Comparison of ENCODE assay signal across 8 cellular contexts in the genomic region with DNA sequence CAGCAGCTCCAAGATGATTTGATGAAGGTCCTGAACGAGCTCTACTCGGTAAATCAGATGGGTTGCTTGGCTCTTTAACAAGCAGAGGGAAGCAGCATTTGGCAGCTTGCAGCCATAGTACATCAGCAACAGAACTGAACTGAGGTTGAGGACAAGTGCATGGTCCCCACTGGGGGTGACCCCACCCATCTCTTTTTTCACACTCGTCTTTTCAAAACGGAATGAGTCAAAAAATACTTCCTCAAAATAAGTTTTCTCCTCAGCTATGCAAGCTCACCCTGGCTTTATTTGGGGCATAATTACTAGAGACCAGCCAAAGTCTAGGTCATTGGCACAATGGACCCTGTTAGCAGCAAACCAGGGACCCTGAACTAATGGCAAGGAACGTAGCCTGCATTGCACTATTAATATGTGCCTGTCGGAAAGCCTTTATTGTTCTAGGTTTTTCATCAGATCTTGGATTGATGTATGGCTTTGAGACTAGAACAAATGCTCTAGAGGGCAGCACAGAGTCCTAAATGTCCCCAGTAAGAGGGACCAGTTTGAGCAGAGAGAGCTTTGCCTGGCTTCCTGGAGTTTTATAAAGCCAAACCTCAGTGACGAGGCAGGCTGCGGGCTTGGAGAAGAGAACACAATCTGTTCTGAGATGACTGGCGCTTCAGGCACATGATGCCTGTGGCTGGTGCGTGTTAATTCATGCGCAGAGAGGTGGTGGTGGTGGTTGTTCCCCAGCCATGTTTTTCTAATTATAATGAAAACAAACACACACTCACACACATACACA.
DNase-seq lines count a peak whose midpoint lies in the region; ATAC-seq and TF ChIP-seq lines count a peak whose summit lies in the region.
"Not testable (repeated sequence)": the region's sequence is repeated elsewhere in the genome, so short reads cannot be mapped to it uniquely, and the experiment has no call there.

No MANE protein-coding gene starts in this region.

- CTCF ChIA-PET in activated naive CD4-positive, alpha-beta T cell treated with anti-CD3 and anti-CD28 coated beads for 36 hours (lab: Charles Lee), result not testable (repeated sequence)

- TF ChIP-seq CTCF in AG09319 (IDR thresholded peaks at IDR 0.05; ENCODE audit: low read depth, low read length) (peak; percentile 23), GM12875 (IDR thresholded peaks at IDR 0.05; ENCODE audit: borderline replicate concordance, insufficient read depth, low read depth, low read length) (peak; percentile 22; the same call in 1 of the 2 replicates), epithelial cell of proximal tubule (conservative IDR thresholded peaks at IDR 0.05; ENCODE audit: low read depth, low read length) (peak; percentile 45)

- in situ Hi-C loops in SK-MEL-5 (cut with HindIII; ENCODE audit: low pct_unique_long_range_greater_than_20kb, low sequenced_read_pairs), result not testable (repeated sequence)

- not testable (repeated sequence) for H3K36me3 Mint-ChIP-seq in activated naive CD4-positive, alpha-beta T cell treated with anti-CD3 and anti-CD28 coated beads for 36 hours (ENCODE audit: low read depth)

- not testable (repeated sequence) for H3K4me3 Mint-ChIP-seq in activated naive CD4-positive, alpha-beta T cell treated with anti-CD3 and anti-CD28 coated beads for 36 hours

- H3K4me3 ChIP-seq in GM12875 (ENCODE audit: low read depth, low read length); epithelial cell of proximal tubule (ENCODE audit: low read depth, low read length): not testable (repeated sequence)

- peak; percentile 76 for ATAC-seq in left colon

- DNase-seq in AG09319 (ENCODE audit: extremely low read depth, low read depth) (peak; percentile 67), MV-4-11 (lab: John Stamatoyannopoulos, UW) (peak; percentile 89), SK-MEL-5 (ENCODE audit: low read depth, low spot score) (peak; percentile 81), epithelial cell of proximal tubule (ENCODE audit: low read depth) (peak; percentile 3), left colon (peak in 1 of 2 donors; percentile 15), retina (peak; percentile 17)
- peak; percentile 63 for DNase-seq in activated naive CD4-positive, alpha-beta T cell treated with anti-CD3 and anti-CD28 coated beads for 36 hours

- H3K27me3 Mint-ChIP-seq in activated naive CD4-positive, alpha-beta T cell treated with anti-CD3 and anti-CD28 coated beads for 36 hours (ENCODE audit: low read depth), result not testable (repeated sequence)

- intact Hi-C loops in activated naive CD4-positive, alpha-beta T cell treated with anti-CD3 and anti-CD28 coated beads for 36 hours (cut with micrococcal nuclease); left colon (cut with DNase I, micrococcal nuclease): not testable (repeated sequence)

- H3K4me1 Mint-ChIP-seq in activated naive CD4-positive, alpha-beta T cell treated with anti-CD3 and anti-CD28 coated beads for 36 hours (ENCODE audit: low read depth), result not testable (repeated sequence)

- H3K27ac Mint-ChIP-seq in activated naive CD4-positive, alpha-beta T cell treated with anti-CD3 and anti-CD28 coated beads for 36 hours, result not testable (repeated sequence)

- H3K9me3 Mint-ChIP-seq in activated naive CD4-positive, alpha-beta T cell treated with anti-CD3 and anti-CD28 coated beads for 36 hours, result not testable (repeated sequence)
